ENCODE assay signal across 17 cellular contexts in genomic region chr3:50003766-50004278, GRCh38.
"Had no signal": no experiment of that assay in that cellular context is flagged by ENCODE, and none has a peak within 500 bp of the region (broad histone marks: within the 10 kb centered on the region; RNA-seq: fewer than 3 reads in every experiment).

No MANE protein-coding gene starts in this region.

- H3K4me3 Mint-ChIP-seq: activated CD4-positive, alpha-beta T cell treated with anti-CD3 and anti-CD28 coated beads, Interleukin-2, amount 10 ng/mL, durations not matched to agents 7 days and 5 days; activated T-helper 1 cell treated with anti-CD3 and anti-CD28 coated beads, Interleukin-12 subunit alpha, Interleukin-12 subunit beta, Interleukin-2, Interleukin-4 antibody, amounts not matched to agents 30 ng/mL and 10 ng/mL and 1 ng/mL, durations not matched to agents 14 hours and 24 hours and 36 hours; immature natural killer cell; naive B cell; T-helper 1 cell treated with Interleukin-12 subunit alpha and Interleukin-12 subunit beta and Interleukin-4 antibody, amounts not matched to agents 30 μg/mL and 1 μg/mL, for 36 hours had no signal

- H3K4me3 ChIP-seq: gastrocnemius medialis, heart left ventricle, pancreas, tibial nerve, uterus had no signal

- H3K27me3 ChIP-seq: gastrocnemius medialis, heart left ventricle, pancreas, tibial nerve, uterus had no signal

- FAIRE-seq: pancreas, TTC549 had no signal

- H3K9me3 ChIP-seq: gastrocnemius medialis, heart left ventricle, pancreas, tibial nerve, uterus had no signal

- H3K36me3 ChIP-seq: uterus had no signal

- DNase-seq: activated CD4-positive, alpha-beta T cell treated with anti-CD3 and anti-CD28 coated beads, Interleukin-2, amount 10 ng/mL, durations not matched to agents 7 days and 5 days; activated CD4-positive, CD25-positive, alpha-beta regulatory T cell; aorta; erythroblast; gastrocnemius medialis; heart left ventricle; immature natural killer cell; left cardiac atrium; naive B cell; pancreas; stimulated activated CD4-positive, alpha-beta T cell treated with anti-CD3 and anti-CD28 coated beads, Interleukin-2, amount 100 ng/mL, for 48 hours; stimulated activated naive CD4-positive, alpha-beta T cell; uterus had no signal

- H3K27ac Mint-ChIP-seq: activated CD4-positive, alpha-beta T cell treated with anti-CD3 and anti-CD28 coated beads, Interleukin-2, amount 10 ng/mL, durations not matched to agents 7 days and 5 days; activated T-helper 1 cell treated with anti-CD3 and anti-CD28 coated beads, Interleukin-12 subunit alpha, Interleukin-12 subunit beta, Interleukin-2, Interleukin-4 antibody, amounts not matched to agents 30 ng/mL and 10 ng/mL and 1 ng/mL, durations not matched to agents 14 hours and 24 hours and 36 hours; T-helper 1 cell treated with Interleukin-12 subunit alpha and Interleukin-12 subunit beta and Interleukin-4 antibody, amounts not matched to agents 30 μg/mL and 1 μg/mL, for 36 hours had no signal

- H3K27ac ChIP-seq: gastrocnemius medialis, heart left ventricle, pancreas, tibial nerve, uterus had no signal

- H3K9me3 Mint-ChIP-seq: activated CD4-positive, alpha-beta T cell treated with anti-CD3 and anti-CD28 coated beads, Interleukin-2, amount 10 ng/mL, durations not matched to agents 7 days and 5 days; activated T-helper 1 cell treated with anti-CD3 and anti-CD28 coated beads, Interleukin-12 subunit alpha, Interleukin-12 subunit beta, Interleukin-2, Interleukin-4 antibody, amounts not matched to agents 30 ng/mL and 10 ng/mL and 1 ng/mL, durations not matched to agents 14 hours and 24 hours and 36 hours; immature natural killer cell; naive B cell; T-helper 1 cell treated with Interleukin-12 subunit alpha and Interleukin-12 subunit beta and Interleukin-4 antibody, amounts not matched to agents 30 μg/mL and 1 μg/mL, for 36 hours had no signal

- ATAC-seq: gastrocnemius medialis, heart left ventricle, left cardiac atrium, pancreas had no signal

- H3K4me1 ChIP-seq: pancreas, tibial nerve, uterus had no signal

- H3K4me1 Mint-ChIP-seq: activated CD4-positive, alpha-beta T cell treated with anti-CD3 and anti-CD28 coated beads, Interleukin-2, amount 10 ng/mL, durations not matched to agents 7 days and 5 days had no signal

- H3K27me3 Mint-ChIP-seq: activated CD4-positive, alpha-beta T cell treated with anti-CD3 and anti-CD28 coated beads, Interleukin-2, amount 10 ng/mL, durations not matched to agents 7 days and 5 days; naive B cell had no signal
